In the genomic region with DNA sequence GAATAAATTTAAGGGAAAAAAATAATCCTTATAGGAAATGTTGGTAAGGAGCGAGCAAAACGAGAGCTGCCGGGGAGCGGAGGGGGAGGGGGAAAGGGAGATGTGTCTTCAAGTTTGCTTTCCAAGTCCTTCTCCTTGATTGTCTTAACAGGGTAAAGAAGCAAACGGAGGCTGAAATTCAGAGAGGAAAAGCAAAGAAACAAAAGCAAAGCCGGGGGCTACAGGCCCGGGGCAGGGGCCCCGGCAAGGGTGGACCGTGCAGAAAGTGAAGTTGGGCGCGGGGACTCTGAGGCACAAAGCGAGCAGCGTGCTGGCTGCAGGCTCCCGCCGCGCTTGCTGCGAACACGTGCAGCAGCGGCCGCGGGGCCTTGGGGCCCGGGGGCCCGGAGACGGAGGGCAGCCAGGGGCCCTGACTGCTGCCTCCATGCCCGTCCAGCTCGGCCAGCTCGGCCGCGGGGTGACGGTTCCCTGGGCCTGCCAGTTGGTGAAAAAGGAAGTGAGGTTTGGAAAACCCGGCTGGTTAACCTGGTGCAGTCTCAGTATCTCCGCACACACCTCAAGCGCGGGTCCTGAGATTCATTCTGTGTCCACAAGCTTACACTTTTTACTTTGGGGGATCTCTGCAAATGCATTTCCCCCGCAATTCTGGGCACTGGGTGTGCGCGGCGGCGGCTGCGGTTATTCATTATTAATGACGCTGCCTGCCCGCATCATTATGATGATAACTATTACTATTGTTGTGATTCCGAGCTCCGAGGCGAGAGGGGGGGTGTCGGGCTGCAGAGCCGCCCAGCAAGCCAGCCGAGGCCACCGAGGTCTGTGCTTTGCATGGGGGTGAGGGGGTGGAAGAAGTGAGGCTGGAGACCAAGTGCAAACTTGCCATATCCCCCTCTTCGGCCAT, we compare ENCODE assay signal across 1 cellular context.
TF ChIP-seq lines count a peak whose summit lies in the region.

No MANE protein-coding gene starts in this region.

TF ChIP-seq in HCT116, 20 proteins besides CTCF, POLR2A, EP300 and RAD21 (continued from another document):
- no peak for TF ChIP-seq CEBPB (IDR thresholded peaks at IDR 0.05; ENCODE audit: low read depth)
- TF ChIP-seq, protein P1, sequence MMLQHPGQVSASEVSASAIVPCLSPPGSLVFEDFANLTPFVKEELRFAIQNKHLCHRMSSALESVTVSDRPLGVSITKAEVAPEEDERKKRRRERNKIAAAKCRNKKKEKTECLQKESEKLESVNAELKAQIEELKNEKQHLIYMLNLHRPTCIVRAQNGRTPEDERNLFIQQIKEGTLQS (IDR thresholded peaks at IDR 0.05), result no peak
